Comparison of ENCODE assay signal across 17 cellular contexts in genomic region chrX:41692162-41692749, GRCh38. TPM values are rescaled to one million over a fixed set of nuclear protein-coding genes. Genes with fewer than 3 reads are reported as not detected.
DNase-seq lines count a peak whose midpoint lies in the region; ATAC-seq and TF ChIP-seq lines count a peak whose summit lies in the region.
"Had no signal": no experiment of that assay in that cellular context is flagged by ENCODE, and none has a peak within 500 bp of the region (broad histone marks: within the 10 kb centered on the region; RNA-seq: fewer than 3 reads in every experiment).

No MANE protein-coding gene starts in this region.

- in situ Hi-C loops in IMR-90 (cut with MboI; ENCODE audit: low sequenced_read_pairs): no loop called here

- H3K9me3 ChIP-seq in IMR-90 (ENCODE audit: control insufficient read depth, insufficient read depth, low read length): no peaks in the 10 kb centered on the region
- no peaks in the 10 kb centered on the region for H3K9me3 ChIP-seq in osteoblast (ENCODE audit: low read depth, low read length)
- no peaks in the 10 kb centered on the region for H3K9me3 ChIP-seq in SJCRH30 (replicated peaks)

- H2AK5ac ChIP-seq in IMR-90 (ENCODE audit: low read depth, low read length): no peak overlapping the region

- TF ChIP-seq POLR2A in IMR-90 (IDR thresholded peaks at IDR 0.05; ENCODE audit: low read depth, low read length): no peak

- no peaks in the 10 kb centered on the region for H3K79me1 ChIP-seq in IMR-90 (ENCODE audit: low read depth in 1 of 2, low read length in 2 of 2)

- TF ChIP-seq RAD21 in IMR-90 (IDR thresholded peaks at IDR 0.05; ENCODE audit: low read length): no peak

- H3K23ac ChIP-seq in IMR-90 (ENCODE audit: low read depth, low read length): no peak overlapping the region

- H3K27ac ChIP-seq in IMR-90 (ENCODE audit: insufficient read depth, low read length) (no peak overlapping the region), osteoblast (ENCODE audit: low read depth, low read length) (peak overlapping the region; percentile 26), SJCRH30 (no peak overlapping the region)
- H3K27ac ChIP-seq: HL-60 had no signal

- POLR2A ChIA-PET in IMR-90 (lab: Charles Lee; ENCODE audit: unreplicated experiment): no interaction called here

- 71% methylated on average over 1 of the region's 1 CpG; no CpG with 5 or more reads in 1 of the 2 experiments for WGBS in IMR-90 (ENCODE audit: extremely low coverage in 2 of 2, insufficient read length in 1 of 2), 2 experiments

- no peak overlapping the region for H3K4me2 ChIP-seq in IMR-90 (ENCODE audit: low read depth, low read length)
- peak overlapping the region; percentile 33 for H3K4me2 ChIP-seq in osteoblast (ENCODE audit: insufficient read depth, low read length)

- no peak overlapping the region for H2AK9ac ChIP-seq in IMR-90 (replicated peaks; ENCODE audit: low read depth, low read length, poor library complexity)

- H4K20me1 ChIP-seq in IMR-90 (ENCODE audit: insufficient read depth, low read length) (no peaks in the 10 kb centered on the region), osteoblast (ENCODE audit: insufficient read depth, low read length) (no peaks in the 10 kb centered on the region)

- intact Hi-C loops in IMR-90 (cut with micrococcal nuclease): no loop called here

- H3K4ac ChIP-seq in IMR-90 (ENCODE audit: low read depth, low read length): no peak overlapping the region

- no peak overlapping the region for H2BK120ac ChIP-seq in IMR-90 (ENCODE audit: low read depth, low read length)

- no peak overlapping the region for H4K8ac ChIP-seq in IMR-90 (ENCODE audit: low read depth in 2 of 2, low read length in 2 of 2)

- H3K36me3 ChIP-seq in IMR-90 (ENCODE audit: control insufficient read depth, insufficient read depth, low read length) (no peaks in the 10 kb centered on the region), osteoblast (ENCODE audit: insufficient read depth, low read length) (no peaks in the 10 kb centered on the region), SJCRH30 (no peaks in the 10 kb centered on the region)

- no peak overlapping the region for H3K56ac ChIP-seq in IMR-90 (ENCODE audit: extremely low read depth, insufficient read depth, low read length)

- H4K5ac ChIP-seq in IMR-90 (ENCODE audit: low read depth, low read length): no peak overlapping the region

- H3K79me2 ChIP-seq in osteoblast (ENCODE audit: insufficient read depth, low read length): no peaks in the 10 kb centered on the region

- H2BK15ac ChIP-seq in IMR-90 (ENCODE audit: low read depth, low read length): no peak overlapping the region

- no peak overlapping the region for H2BK5ac ChIP-seq in IMR-90 (ENCODE audit: low read depth, low read length, poor library complexity, severe bottlenecking)

- dilution Hi-C loops in IMR-90 (cut with HindIII; ENCODE audit: low sequenced_read_pairs, unreplicated experiment): no loop called here

- H3K4me3 ChIP-seq in IMR-90 (ENCODE audit: insufficient read depth, low read depth, low read length) (no peak overlapping the region), choroid plexus epithelial cell (ENCODE audit: low read depth, low read length) (no peak overlapping the region), osteoblast (ENCODE audit: insufficient read depth, low read length) (no peak overlapping the region), SJCRH30 (no peak overlapping the region)

- ATAC-seq in IMR-90 (ENCODE audit: low read depth): peak; percentile 21; the same call in 1 of the 2 replicates
- ATAC-seq: naive thymus-derived CD4-positive, alpha-beta T cell; sciatic nerve had no signal

- peak; percentile 41 for DNase-seq in D341Med (ENCODE audit: low spot score)
- peak; percentile 11 for DNase-seq in IMR-90
- peak; percentile 79 for DNase-seq in choroid plexus epithelial cell (ENCODE audit: low read depth)
- DNase-seq in osteoblast (ENCODE audit: insufficient read length, low spot score, missing footprints): no peak
- DNase-seq in NCI-H2227 treated with DMSO at 0.1 percent for 48 hours (lab: John Stamatoyannopoulos, UW): no peak
- DNase-seq in SJCRH30: no peak
- DNase-seq in DMS53 treated with DMSO at 0.1 percent for 48 hours (lab: John Stamatoyannopoulos, UW; ENCODE audit: unreplicated experiment): no peak
- DNase-seq: activated CD4-positive, alpha-beta T cell treated with anti-CD3 and anti-CD28 coated beads, Interleukin-2, amount 50 U/mL, for 1 hour; activated gamma-delta T cell; cortex of kidney; foreskin melanocyte; naive thymus-derived CD4-positive, alpha-beta T cell; NCI-H345 had no signal

- H2AFZ ChIP-seq in IMR-90 (replicated peaks; ENCODE audit: low read length, poor library complexity): no peak overlapping the region
- H2AFZ ChIP-seq in osteoblast (ENCODE audit: low read length): no peak overlapping the region

- no peak overlapping the region for H3K14ac ChIP-seq in IMR-90 (replicated peaks; ENCODE audit: low read depth, low read length)

- CTCF ChIA-PET in IMR-90 (lab: Yijun Ruan, JAX): no interaction called here

- no peak overlapping the region for H4K91ac ChIP-seq in IMR-90 (ENCODE audit: insufficient read depth, low read depth, low read length)

- TF ChIP-seq CTCF in IMR-90 (conservative IDR thresholded peaks at IDR 0.05; ENCODE audit: low read depth, low read length) (no peak), choroid plexus epithelial cell (conservative IDR thresholded peaks at IDR 0.05; ENCODE audit: low read depth, low read length) (no peak), osteoblast (IDR thresholded peaks at IDR 0.05; ENCODE audit: extremely low read depth, low read depth, low read length) (no peak)

- H2BK20ac ChIP-seq in IMR-90 (ENCODE audit: low read depth, low read length): no peak overlapping the region

- BruUV-seq in IMR-90 (replicated peaks; lab: Mats Ljungman, UMichigan): no TSS peak

- H3K4me1 ChIP-seq in IMR-90 (ENCODE audit: control insufficient read depth, insufficient read depth, low read length) (no peaks in the 10 kb centered on the region), osteoblast (ENCODE audit: insufficient read depth, low read length) (peaks cover 8% of the 10 kb centered on the region), SJCRH30 (no peaks in the 10 kb centered on the region)

- H3K18ac ChIP-seq in IMR-90 (ENCODE audit: low read depth, low read length): no peak overlapping the region

- no peak overlapping the region for H3K9ac ChIP-seq in IMR-90 (ENCODE audit: low read depth, low read length)

- H3K27me3 ChIP-seq in IMR-90 (ENCODE audit: control insufficient read depth, insufficient read depth, low read length) (no peaks in the 10 kb centered on the region), osteoblast (ENCODE audit: insufficient read depth, low read length) (peaks cover 2% of the 10 kb centered on the region), SJCRH30 (no peaks in the 10 kb centered on the region)

- H3K9me1 ChIP-seq in IMR-90 (ENCODE audit: insufficient read depth, low read length): no peaks in the 10 kb centered on the region

TF ChIP-seq in IMR-90, 13 proteins besides CTCF, POLR2A, EP300 and RAD21:
- no peak for TF ChIP-seq SMC3 (IDR thresholded peaks at IDR 0.05; ENCODE audit: low read depth, low read length)
- TF ChIP-seq ELK1 (IDR thresholded peaks at IDR 0.05; ENCODE audit: borderline replicate concordance, low read depth, low read length): no peak
- TF ChIP-seq FOS (IDR thresholded peaks at IDR 0.05; ENCODE audit: low read depth, low read length): no peak
- no peak for TF ChIP-seq MAFK (IDR thresholded peaks at IDR 0.05; ENCODE audit: low read depth, low read length)
- no peak for TF ChIP-seq MXI1 (IDR thresholded peaks at IDR 0.05; ENCODE audit: borderline replicate concordance, low read depth, low read length)
- no peak for TF ChIP-seq MAZ (IDR thresholded peaks at IDR 0.05; ENCODE audit: borderline replicate concordance, low read depth, low read length)
- no peak for TF ChIP-seq RFX5 (IDR thresholded peaks at IDR 0.05; ENCODE audit: low read depth, low read length)
- no peak for TF ChIP-seq BHLHE40 (IDR thresholded peaks at IDR 0.05; ENCODE audit: low read depth, low read length)
- no peak for TF ChIP-seq RCOR1 (IDR thresholded peaks at IDR 0.05; ENCODE audit: insufficient replicate concordance, low read length)
- no peak for TF ChIP-seq USF2 (IDR thresholded peaks at IDR 0.05; ENCODE audit: low read depth, low read length)
- no peak for TF ChIP-seq NFE2L2 (IDR thresholded peaks at IDR 0.05; ENCODE audit: low read depth, low read length)
- TF ChIP-seq CEBPB (IDR thresholded peaks at IDR 0.05; ENCODE audit: low read depth, low read length): no peak
- TF ChIP-seq CHD1 (IDR thresholded peaks at IDR 0.05; ENCODE audit: low read depth, low read length): no peak

RNA-seq across cellular contexts. Expression of gene GPR34, which starts 3.5 kb away (rescaled TPM):
- total RNA-seq in IMR-90 (2012; rRNA removed) (not detected in 2 replicates), osteoblast (0.72 TPM in 1 of 2 replicates, not detected in the other)
- not detected in 2 replicates for polyA plus RNA-seq in IMR-90 (2012; rRNA removed)
- not detected in 2 replicates for polyA plus RNA-seq in IMR-90 (2012; cell fraction: cytosol; rRNA removed)
- polyA plus RNA-seq in IMR-90 (2012; cell fraction: nucleus; rRNA removed; ENCODE audit: low replicate concordance): 0.05 TPM in 1 of 2 replicates, not detected in the other
- not detected in 2 replicates for total RNA-seq in SJCRH30 (2014; rRNA removed; shearing (Covaris generic))
- total RNA-seq: T-helper 2 cell treated with Interferon-gamma antibody and Interleukin-4, amounts not matched to agents 100 ng/mL and 5 ng/mL, for 36 hours had no signal
- polyA plus RNA-seq: keratinocyte had no signal

RNA-seq across cellular contexts. Expression of gene GPR82, which starts 31.7 kb away (rescaled TPM):
- total RNA-seq in IMR-90 (2012; rRNA removed) (not detected in 2 replicates), osteoblast (not detected in 2 replicates)
- not detected in 2 replicates for polyA plus RNA-seq in IMR-90 (2012; rRNA removed)
- not detected in 2 replicates for polyA plus RNA-seq in IMR-90 (2012; cell fraction: cytosol; rRNA removed)
- polyA plus RNA-seq in IMR-90 (2012; cell fraction: nucleus; rRNA removed; ENCODE audit: low replicate concordance): not detected in 2 replicates
- total RNA-seq in SJCRH30 (2014; rRNA removed; shearing (Covaris generic)): not detected in 2 replicates
- polyA plus RNA-seq: keratinocyte had no signal

Comparison
In these comparisons a context has a peak if more than half of its experiments do, and no peak if none do; other contexts are left out.
1. DNase-seq: peak in D341Med (single experiment), IMR-90 (single experiment) and choroid plexus epithelial cell (single experiment); none in osteoblast (single experiment), NCI-H2227 treated with DMSO at 0.1 percent for 48 hours (single experiment), SJCRH30 (0 of 2) and DMS53 treated with DMSO at 0.1 percent for 48 hours (single experiment).